Comparison of ENCODE assay signal across 17 cellular contexts in genomic region chr2:29518988-29519925, GRCh38.
DNase-seq lines count a peak whose midpoint lies in the region; ATAC-seq and TF ChIP-seq lines count a peak whose summit lies in the region.
"Had no signal": no experiment of that assay in that cellular context is flagged by ENCODE, and none has a peak within 500 bp of the region (broad histone marks: within the 10 kb centered on the region; RNA-seq: fewer than 3 reads in every experiment).

No MANE protein-coding gene starts in this region.

- peak; percentile 37 for ATAC-seq in lung (ENCODE audit: insufficient read depth, low FRiP score)
- ATAC-seq in HG03135 (IDR thresholded peaks at IDR 0.05; ENCODE audit: unreplicated experiment): no peak
- no peak for ATAC-seq in HG03571 (IDR thresholded peaks at IDR 0.05; ENCODE audit: unreplicated experiment)

- intact Hi-C loops in transverse colon (cut with DNase I; ENCODE audit: low total_unique reads): no loop called here

- H3K36me3 ChIP-seq in lung (ENCODE audit: control insufficient read depth in 2 of 2, insufficient read depth in 2 of 2, low read length in 2 of 2) (no peaks in the 10 kb centered on the region), transverse colon (no peaks in the 10 kb centered on the region)
- H3K36me3 ChIP-seq: HAP-1 had no signal

- peaks cover 0 to 3% of the 10 kb centered on the region in 2 donors for H3K9me3 ChIP-seq in lung (ENCODE audit: control insufficient read depth in 2 of 2, insufficient read depth in 1 of 2, low read length in 1 of 2)
- no peaks in the 10 kb centered on the region for H3K9me3 ChIP-seq in transverse colon
- H3K9me3 ChIP-seq: HAP-1 had no signal

- no peak for TF ChIP-seq EP300 in transverse colon (IDR thresholded peaks at IDR 0.05; ENCODE audit: low read depth)

- H3K4me3 ChIP-seq in AG10803 (ENCODE audit: low read length) (no peak overlapping the region), epithelial cell of proximal tubule (ENCODE audit: low read depth, low read length) (no peak overlapping the region), lung (no peak overlapping the region), transverse colon (no peak overlapping the region)
- H3K4me3 ChIP-seq: HAP-1 had no signal

- H3K27me3 ChIP-seq in lung (ENCODE audit: control insufficient read depth, insufficient read depth): no peaks in the 10 kb centered on the region
- no peaks in the 10 kb centered on the region for H3K27me3 ChIP-seq in transverse colon

- peak; percentile 87 for DNase-seq in AG10803 (ENCODE audit: low read depth)
- DNase-seq in M059J (ENCODE audit: low read depth): peak; percentile 58
- DNase-seq in epithelial cell of proximal tubule (ENCODE audit: low read depth): peak; percentile 89
- peak; percentile 59 for DNase-seq in lung (ENCODE audit: low spot score)
- no peak for DNase-seq in activated CD8-positive, alpha-beta memory T cell treated with anti-CD3 and anti-CD28 coated beads for 24 hours
- no peak for DNase-seq in transverse colon
- DNase-seq: activated CD4-positive, alpha-beta memory T cell treated with anti-CD3 and anti-CD28 coated beads for 36 hours; CD4-positive, alpha-beta memory T cell; cerebellar nuclear complex; erythroblast; GDM1; NCI-H526 treated with DMSO at 0.1 percent for 48 hours; retina; T-helper 2 cell had no signal

- 76 to 85% methylated on average over 4 of the region's 4 CpGs for whole genome bisulfite sequencing in lung, 2 donors
- 67 to 84% methylated on average over 2 to 4 of the region's 4 CpGs for WGBS in transverse colon (ENCODE audit: low coverage in 1 of 2), 2 donors

- in situ Hi-C loops in transverse colon (cut with MboI; ENCODE audit: low pct_ligation_motif_present in 1 of 4, low pct_unique_long_range_greater_than_20kb in 1 of 4, low sequenced_read_pairs in 3 of 4): no loop called here

- TF ChIP-seq POLR2A in transverse colon (IDR thresholded peaks at IDR 0.05): no peak

- H3K27ac ChIP-seq in lung (ENCODE audit: low read depth in 1 of 2, low read length in 1 of 2) (no peak overlapping the region), transverse colon (no peak overlapping the region)

- H3K4me1 ChIP-seq in lung (ENCODE audit: control insufficient read depth in 2 of 2, insufficient read depth in 2 of 2, low read length in 2 of 2): peaks cover 0 to 5% of the 10 kb centered on the region in 2 donors
- no peaks in the 10 kb centered on the region for H3K4me1 ChIP-seq in transverse colon
- H3K4me1 ChIP-seq: HAP-1 had no signal

- no peak for TF ChIP-seq CTCF in AG10803 (conservative IDR thresholded peaks at IDR 0.05; ENCODE audit: low read length)
- TF ChIP-seq CTCF in epithelial cell of proximal tubule (conservative IDR thresholded peaks at IDR 0.05; ENCODE audit: low read depth, low read length): no peak
- no peak for TF ChIP-seq CTCF in lung (IDR thresholded peaks at IDR 0.05; ENCODE audit: control extremely low read depth, extremely low read depth)
- no peak for TF ChIP-seq CTCF in transverse colon (IDR thresholded peaks at IDR 0.05)

Comparison
In these comparisons a context has a peak if more than half of its experiments do, and no peak if none do; other contexts are left out.
1. DNase-seq: peak in AG10803 (single experiment), M059J (single experiment), epithelial cell of proximal tubule (single experiment) and lung (single experiment); none in activated CD8-positive, alpha-beta memory T cell treated with anti-CD3 and anti-CD28 coated beads for 24 hours (single experiment) and transverse colon (single experiment).